ENCODE assay signal across 9 cellular contexts in the genomic region with DNA sequence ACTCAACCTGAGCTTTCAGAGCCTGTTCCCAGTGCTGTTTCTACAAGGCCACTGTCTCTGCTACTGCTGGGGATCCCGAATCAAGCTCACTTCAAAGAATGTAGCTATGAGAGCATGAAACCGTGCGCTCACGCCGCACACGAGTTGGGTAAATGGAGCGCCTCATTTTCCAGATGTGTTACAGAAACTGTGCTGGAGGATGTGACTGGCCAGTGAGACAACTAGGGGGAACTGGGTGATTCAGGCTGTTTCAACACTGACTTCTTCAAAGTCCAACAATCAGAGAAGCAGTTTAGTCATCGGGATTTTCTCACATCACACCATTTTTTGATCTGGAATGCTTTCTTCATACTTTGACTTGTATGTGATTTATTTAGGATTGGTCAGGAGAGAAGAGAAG. TPM values are rescaled to one million over a fixed set of nuclear protein-coding genes. Genes with fewer than 3 reads are reported as not detected.
DNase-seq lines count a peak whose midpoint lies in the region; ATAC-seq and TF ChIP-seq lines count a peak whose summit lies in the region.
"Had no signal": no experiment of that assay in that cellular context is flagged by ENCODE, and none has a peak within 500 bp of the region (broad histone marks: within the 10 kb centered on the region; RNA-seq: fewer than 3 reads in every experiment).

No MANE protein-coding gene starts in this region.

- H3K36me3 ChIP-seq in CD8-positive, alpha-beta T cell (ENCODE audit: insufficient read depth, low read length): no peaks in the 10 kb centered on the region
- H3K36me3 ChIP-seq in OCI-LY7 (ENCODE audit: insufficient read depth, low read length) (peaks cover 13% of the 10 kb centered on the region; the same call in 1 of the 2 replicates), ectodermal cell (ENCODE audit: control insufficient read depth, insufficient read depth, low read length) (peaks cover 9% of the 10 kb centered on the region)

- no peaks in the 10 kb centered on the region for H3K27me3 Mint-ChIP-seq in CD8-positive, alpha-beta T cell (ENCODE audit: low read depth)
- H3K27me3 Mint-ChIP-seq in natural killer cell (ENCODE audit: low read depth in 2 of 2): peaks cover 0 to 6% of the 10 kb centered on the region in 2 donors
- H3K27me3 Mint-ChIP-seq: naive B cell had no signal

- POLR2A ChIA-PET in CD8-positive, alpha-beta T cell (lab: Charles Lee): interaction anchor here (1.2 kb wide), 1 partner anchor 111 kb away, joined by 3 read pairs; a partner anchor contains a TSS
- POLR2A ChIA-PET in OCI-LY7 (lab: Charles Lee): interaction anchor here (0.5 to 1.1 kb wide), 3 partner anchors 81 to 437 kb away, joined by 3 to 5 read pairs (median 4); no protein-coding TSS in a partner anchor

- TSS peak; percentile 19 for BruUV-seq in OCI-LY7 (replicated peaks; lab: Mats Ljungman, UMichigan)

- peak overlapping the region; percentile 68 for H3K27ac Mint-ChIP-seq in CD8-positive, alpha-beta T cell
- peak overlapping the region; percentile 94 for H3K27ac Mint-ChIP-seq in natural killer cell

- no peak overlapping the region for H3K4me3 Mint-ChIP-seq in CD8-positive, alpha-beta T cell
- peak overlapping the region; percentile 49 for H3K4me3 Mint-ChIP-seq in natural killer cell

- no peak overlapping the region for H3K4me3 ChIP-seq in CD8-positive, alpha-beta T cell (ENCODE audit: low read depth, low read length)
- H3K4me3 ChIP-seq in OCI-LY7 (ENCODE audit: low read depth, low read length, poor library complexity, severe bottlenecking) (no peak overlapping the region), ectodermal cell (ENCODE audit: insufficient read depth, low read depth, low read length) (no peak overlapping the region)

- H3K9me2 ChIP-seq in OCI-LY7 (ENCODE audit: insufficient read depth, low read length): no peaks in the 10 kb centered on the region

- no peak overlapping the region for H2AFZ ChIP-seq in OCI-LY7 (ENCODE audit: low read length)

- WGBS in ectodermal cell, 2 experiments: 91% methylated on average over 8 of the region's 8 CpGs

- peaks cover 8% of the 10 kb centered on the region for H3K36me3 Mint-ChIP-seq in CD8-positive, alpha-beta T cell
- H3K36me3 Mint-ChIP-seq in natural killer cell: peaks cover 9% of the 10 kb centered on the region

- no peak for TF ChIP-seq CTCF in CD8-positive, alpha-beta T cell (IDR thresholded peaks at IDR 0.05)
- TF ChIP-seq CTCF in OCI-LY7 (conservative IDR thresholded peaks at IDR 0.05; ENCODE audit: low read length) (no peak), natural killer cell (IDR thresholded peaks at IDR 0.05) (no peak)

- no peak overlapping the region for H3K27ac ChIP-seq in CD8-positive, alpha-beta T cell (ENCODE audit: low read depth, low read length)
- no peak overlapping the region for H3K27ac ChIP-seq in OCI-LY7 (ENCODE audit: low read depth, low read length, poor library complexity, severe bottlenecking)
- peak overlapping the region; percentile 45 for H3K27ac ChIP-seq in ectodermal cell (ENCODE audit: insufficient read depth, low read depth, low read length, poor library complexity, severe bottlenecking)

- CTCF ChIA-PET in CD8-positive, alpha-beta T cell (lab: Charles Lee): no interaction called here
- CTCF ChIA-PET in OCI-LY7 (lab: Charles Lee; ENCODE audit: unreplicated experiment): no interaction called here

- no peak for ATAC-seq in CD8-positive, alpha-beta T cell
- ATAC-seq in natural killer cell: no peak
- ATAC-seq in HG02852 (IDR thresholded peaks at IDR 0.05; ENCODE audit: unreplicated experiment): no peak

- H3K4me1 Mint-ChIP-seq in CD8-positive, alpha-beta T cell (ENCODE audit: low read depth): peaks cover 65% of the 10 kb centered on the region
- H3K4me1 Mint-ChIP-seq in natural killer cell: peaks cover 72 to 75% of the 10 kb centered on the region in 2 donors

- no peaks in the 10 kb centered on the region for H3K9me3 Mint-ChIP-seq in CD8-positive, alpha-beta T cell
- H3K9me3 Mint-ChIP-seq in natural killer cell: no peaks in the 10 kb centered on the region

- DNase-seq in CD8-positive, alpha-beta T cell: no peak
- DNase-seq in OCI-LY7 (ENCODE audit: low spot score): no peak
- DNase-seq in natural killer cell: no peak
- DNase-seq in middle frontal gyrus (ENCODE audit: extremely low spot score, low spot score): no peak
- no peak for DNase-seq in NCI-H2081 (lab: John Stamatoyannopoulos, UW)
- no peak for DNase-seq in activated effector memory CD4-positive, alpha-beta T cell treated with Interleukin-2 at 50 U/mL for 16 hours
- DNase-seq: naive B cell had no signal

- no peak overlapping the region for H3K4me2 ChIP-seq in OCI-LY7 (ENCODE audit: low read length)

- no peaks in the 10 kb centered on the region for H3K27me3 ChIP-seq in CD8-positive, alpha-beta T cell (ENCODE audit: insufficient read depth, low read length)
- no peaks in the 10 kb centered on the region for H3K27me3 ChIP-seq in ectodermal cell (ENCODE audit: control insufficient read depth, insufficient read depth, low read length, poor library complexity, severe bottlenecking)

- intact Hi-C loops in CD8-positive, alpha-beta T cell (cut with DNase I, micrococcal nuclease): loop anchor here in 1 of 2 experiments (5.0 kb wide), 1 partner anchor 68 kb away; no protein-coding TSS in a partner anchor
- intact Hi-C loops in OCI-LY7 (cut with micrococcal nuclease; ENCODE audit: unreplicated experiment): no loop called here
- intact Hi-C loops in natural killer cell (cut with micrococcal nuclease): no loop called here

- H3K79me2 ChIP-seq in OCI-LY7 (ENCODE audit: insufficient read depth, low read depth, low read length): peaks cover 34% of the 10 kb centered on the region; the same call in 1 of the 2 replicates

- H4K20me1 ChIP-seq in OCI-LY7 (ENCODE audit: insufficient read depth, low read length): 0 out of 2 replicates have a peak, but pooled peaks cover 4% of the 10 kb centered on the region

- peaks cover 33% of the 10 kb centered on the region for H3K4me1 ChIP-seq in CD8-positive, alpha-beta T cell (ENCODE audit: insufficient read depth, low read length)
- H3K4me1 ChIP-seq in OCI-LY7 (ENCODE audit: insufficient read depth, low read length, poor library complexity, severe bottlenecking): peaks cover 38% of the 10 kb centered on the region
- peaks cover 37% of the 10 kb centered on the region for H3K4me1 ChIP-seq in ectodermal cell (ENCODE audit: control insufficient read depth, insufficient read depth, low read length)

- no peaks in the 10 kb centered on the region for H3K9me3 ChIP-seq in CD8-positive, alpha-beta T cell (ENCODE audit: low read length)
- H3K9me3 ChIP-seq in OCI-LY7 (ENCODE audit: low read length) (no peaks in the 10 kb centered on the region), ectodermal cell (ENCODE audit: control insufficient read depth, low read length) (no peaks in the 10 kb centered on the region)

RNA-seq across cellular contexts. Expression of a gene that starts 3.5 kb away (rescaled TPM):
- 1 to 10 TPM; 2.5 to 4.2 TPM for total RNA-seq in CD8-positive, alpha-beta T cell
- 8.6 and 13.8 TPM in 2 replicates for total RNA-seq in OCI-LY7 (2014; rRNA removed; shearing (Covaris generic))
- total RNA-seq in OCI-LY7 (2022) (19.0 and 21.9 TPM in 2 replicates), natural killer cell (10 to 100 TPM; 26.5 to 43.1 (median 26.6) TPM)
- polyA plus RNA-seq in ectodermal cell (2013, experiment 1 of 4): 55.1 TPM
- polyA plus RNA-seq in ectodermal cell (2013, experiment 2 of 4): 53.2 TPM
- 43.3 TPM for polyA plus RNA-seq in ectodermal cell (2013, experiment 3 of 4)
- 44.0 TPM for polyA plus RNA-seq in ectodermal cell (2013, experiment 4 of 4)
